Comparison of ENCODE assay signal across 8 cellular contexts in the genomic region with DNA sequence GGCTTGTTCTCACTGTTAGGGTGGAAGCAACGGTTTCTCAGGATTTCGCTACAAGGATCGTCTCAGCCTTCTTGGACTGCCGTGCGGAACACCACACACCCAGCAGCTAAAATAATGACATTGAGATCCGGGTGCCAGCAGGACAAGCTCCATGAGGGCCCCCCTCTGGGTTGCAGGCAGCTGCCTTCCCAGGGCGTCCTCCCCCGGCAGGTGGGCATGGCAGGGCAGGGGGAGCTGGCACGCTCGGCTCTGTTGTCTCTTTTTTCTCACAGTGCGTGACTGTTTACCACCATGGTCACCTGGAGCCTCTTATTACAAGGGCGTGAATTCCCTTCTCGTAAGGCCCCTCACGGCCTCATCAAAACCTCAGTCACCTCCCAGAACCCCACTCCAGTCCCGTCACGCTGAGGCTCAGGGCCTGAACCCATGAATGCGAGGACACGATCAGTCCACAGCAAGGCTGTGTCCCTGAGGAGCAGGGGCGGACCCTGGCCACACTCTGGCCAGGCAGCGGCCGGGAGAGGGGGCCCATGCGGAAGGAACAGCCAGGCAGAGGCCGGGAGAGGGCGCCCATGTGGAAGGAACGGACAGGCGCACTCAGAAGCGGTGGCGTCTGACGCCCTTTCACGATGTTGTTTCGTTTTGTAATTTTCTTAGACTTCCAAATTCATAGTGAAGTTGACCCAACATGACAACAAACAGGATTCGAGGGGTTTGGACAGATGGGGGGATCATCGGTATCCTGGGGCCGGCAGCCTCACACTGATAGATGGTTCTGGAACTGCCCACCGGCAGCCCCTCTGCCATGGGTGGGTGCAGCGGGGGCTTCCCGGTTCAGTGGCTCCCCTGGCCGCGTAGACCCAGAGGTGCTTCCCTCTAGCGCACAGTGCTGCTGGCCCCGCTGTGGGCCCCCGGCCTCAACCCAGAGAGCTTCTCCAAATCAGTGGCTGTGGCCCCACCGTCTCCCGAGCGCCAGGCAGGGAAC. TPM values are rescaled to one million over a fixed set of nuclear protein-coding genes. Genes with fewer than 3 reads are reported as not detected.
DNase-seq lines count a peak whose midpoint lies in the region; ATAC-seq, FAIRE-seq and TF ChIP-seq lines count a peak whose summit lies in the region.

No MANE protein-coding gene starts in this region.

- H3K27me3 ChIP-seq in DND-41 (ENCODE audit: insufficient read depth, low read length, poor library complexity), result peaks cover 10% of the 10 kb centered on the region
- peaks cover 19% of the 10 kb centered on the region; the same call in 1 of the 2 replicates for H3K27me3 ChIP-seq in IMR-90 (ENCODE audit: control insufficient read depth, insufficient read depth, low read length)
- H3K27me3 ChIP-seq in mammary epithelial cell (ENCODE audit: insufficient read depth, low read length), result peaks cover 20% of the 10 kb centered on the region
- H3K27me3 ChIP-seq in small intestine (ENCODE audit: control insufficient read depth in 2 of 2, insufficient read depth in 2 of 2, low read length in 2 of 2), result peaks cover 2 to 4% of the 10 kb centered on the region in 2 donors

- 0 out of 2 replicates have a peak overlapping the region, but pooled peaks have one; percentile 51 for H3K23ac ChIP-seq in IMR-90 (ENCODE audit: low read depth, low read length)

- H4K91ac ChIP-seq in IMR-90 (ENCODE audit: insufficient read depth, low read depth, low read length), result no peak overlapping the region; the same call in 1 of the 2 replicates

- H2BK20ac ChIP-seq in IMR-90 (ENCODE audit: low read depth, low read length), result no peak overlapping the region

- 0 out of 2 replicates have a peak, but pooled peaks cover 7% of the 10 kb centered on the region for H3K9me1 ChIP-seq in IMR-90 (ENCODE audit: insufficient read depth, low read length)

- CTCF ChIA-PET in IMR-90 (lab: Yijun Ruan, JAX) (interaction anchor here (0.9 to 1.4 kb wide), 2 partner anchors 14 to 15 kb away, joined by 3 to 7 read pairs; no protein-coding TSS in a partner anchor), mammary epithelial cell (lab: Charles Lee; ENCODE audit: low non-redundant PET) (no interaction called here)

- H3K4me3 ChIP-seq in DND-41 (ENCODE audit: low read depth in 1 of 2, low read length in 2 of 2), result peak overlapping the region in 1 of 2 experiments; percentile 39; a peak in 1 of 4 replicates
- H3K4me3 ChIP-seq in IMR-90 (ENCODE audit: insufficient read depth, low read depth, low read length), result peak overlapping the region; percentile 34
- peak overlapping the region; percentile 49 to 52 (median 50) for H3K4me3 ChIP-seq in mammary epithelial cell (replicated peaks in 1 of 3; ENCODE audit: insufficient read depth in 1 of 3, low read depth in 2 of 3, low read length in 3 of 3)
- H3K4me3 ChIP-seq in small intestine (ENCODE audit: low read depth in 1 of 2, low read length in 2 of 2), result peak overlapping the region in 1 of 2 donors; percentile 13

- peak; percentile 73 for TF ChIP-seq RAD21 in IMR-90 (IDR thresholded peaks at IDR 0.05; ENCODE audit: low read length)

- H3K36me3 ChIP-seq in DND-41 (ENCODE audit: insufficient read depth, low read length) (no peaks in the 10 kb centered on the region), IMR-90 (ENCODE audit: control insufficient read depth, insufficient read depth, low read length) (no peaks in the 10 kb centered on the region), mammary epithelial cell (ENCODE audit: insufficient read depth, low read length) (no peaks in the 10 kb centered on the region), small intestine (ENCODE audit: control insufficient read depth in 2 of 2, insufficient read depth in 2 of 2, low read length in 2 of 2) (no peaks in the 10 kb centered on the region)

- peak; percentile 59 for TF ChIP-seq CTCF in DND-41 (IDR thresholded peaks at IDR 0.05; ENCODE audit: borderline replicate concordance, extremely low read depth, low read length, poor library complexity, severe bottlenecking)
- peak; percentile 82 for TF ChIP-seq CTCF in IMR-90 (conservative IDR thresholded peaks at IDR 0.05; ENCODE audit: low read depth, low read length)
- peak; percentile 47 to 80 for TF ChIP-seq CTCF in mammary epithelial cell (conservative IDR thresholded peaks at IDR 0.05 in 1 of 2, IDR thresholded peaks at IDR 0.05 in 1 of 2; ENCODE audit: extremely low read depth in 1 of 2, insufficient read depth in 1 of 2, low read depth in 1 of 2, low read length in 2 of 2)

- H4K5ac ChIP-seq in IMR-90 (ENCODE audit: low read depth, low read length), result no peak overlapping the region

- peak overlapping the region; percentile 68; the same call in 1 of the 2 replicates for H3K4ac ChIP-seq in IMR-90 (ENCODE audit: low read depth, low read length)

- in situ Hi-C loops in IMR-90 (cut with MboI; ENCODE audit: low sequenced_read_pairs) (no loop called here), mammary epithelial cell (cut with MboI; ENCODE audit: low sequenced_read_pairs in 2 of 2) (loop anchor here (25.0 kb wide), 1 partner anchor 438 kb away; no protein-coding TSS in a partner anchor)

- H2AFZ ChIP-seq in DND-41 (ENCODE audit: low read depth, low read length) (0 out of 2 replicates have a peak overlapping the region, but pooled peaks have one; percentile 13), IMR-90 (replicated peaks; ENCODE audit: low read length, poor library complexity) (peak overlapping the region; percentile 92), mammary epithelial cell (ENCODE audit: low read depth, low read length) (peak overlapping the region; percentile 86)

- peak overlapping the region; percentile 93 for H3K14ac ChIP-seq in IMR-90 (replicated peaks; ENCODE audit: low read depth, low read length)

- BruUV-seq in IMR-90 (replicated peaks; lab: Mats Ljungman, UMichigan), result no TSS peak
- no TSS peak for BruUV-seq in mammary epithelial cell (replicated peaks; lab: Mats Ljungman, UMichigan)

- FAIRE-seq in small intestine (lab: Jason Lieb, UNC), result no peak

- 0 out of 2 replicates have a peak overlapping the region, but pooled peaks have one; percentile 43 for H2AK5ac ChIP-seq in IMR-90 (ENCODE audit: low read depth, low read length)

- H2BK5ac ChIP-seq in IMR-90 (ENCODE audit: low read depth, low read length, poor library complexity, severe bottlenecking), result no peak overlapping the region

- peak overlapping the region in 1 of 2 experiments; percentile 83; a peak in 2 of 4 replicates for H4K8ac ChIP-seq in IMR-90 (ENCODE audit: low read depth in 2 of 2, low read length in 2 of 2)

- no peak for TF ChIP-seq POLR2A in IMR-90 (IDR thresholded peaks at IDR 0.05; ENCODE audit: low read depth, low read length)

- H3K79me2 ChIP-seq in DND-41 (ENCODE audit: insufficient read depth, low read length), result no peaks in the 10 kb centered on the region
- no peaks in the 10 kb centered on the region for H3K79me2 ChIP-seq in mammary epithelial cell (ENCODE audit: insufficient read depth, low read length)

- H3K79me1 ChIP-seq in IMR-90 (ENCODE audit: low read depth in 1 of 2, low read length in 2 of 2), result no peaks in the 10 kb centered on the region

- 42% methylated on average over 16 of the region's 45 CpGs; no CpG with 5 or more reads in 1 of the 2 experiments for WGBS in IMR-90 (ENCODE audit: extremely low coverage in 2 of 2, insufficient read length in 1 of 2), 2 experiments
- 24% methylated on average over 35 of the region's 45 CpGs for WGBS in mammary epithelial cell (ENCODE audit: low coverage, missing lambda C conversion rate)
- WGBS in small intestine, 3 donors, result 20 to 29% (median 20%) methylated on average over 43 to 45 of the region's 45 CpGs

- POLR2A ChIA-PET in IMR-90 (lab: Charles Lee; ENCODE audit: unreplicated experiment), result no interaction called here

- dilution Hi-C loops in IMR-90 (cut with HindIII; ENCODE audit: low sequenced_read_pairs, unreplicated experiment) (no loop called here), mammary epithelial cell (cut with HindIII; ENCODE audit: low sequenced_read_pairs) (loop anchor here (5.0 kb wide), 2 partner anchors 43 to 163 kb away; no protein-coding TSS in a partner anchor)

- intact Hi-C loops in IMR-90 (cut with micrococcal nuclease), result loop anchor here (1.0 kb wide), 2 partner anchors 15 to 38 kb away; no protein-coding TSS in a partner anchor
- intact Hi-C loops in mammary epithelial cell (cut with micrococcal nuclease), result loop anchor here (1.0 kb wide), 1 partner anchor 15 kb away; no protein-coding TSS in a partner anchor

- ATAC-seq in DND-41 (ENCODE audit: insufficient read depth, low read depth), result peak; percentile 33; the same call in 2 of the 3 replicates
- ATAC-seq in IMR-90 (ENCODE audit: low read depth), result peak; percentile 83
- ATAC-seq in HG03159 (IDR thresholded peaks at IDR 0.05; ENCODE audit: unreplicated experiment), result no peak
- no peak for ATAC-seq in GM19455 (IDR thresholded peaks at IDR 0.05; ENCODE audit: unreplicated experiment)

- H3K9me3 ChIP-seq in DND-41 (ENCODE audit: insufficient read depth, low read length, severe bottlenecking) (no peaks in the 10 kb centered on the region), IMR-90 (ENCODE audit: control insufficient read depth, insufficient read depth, low read length) (no peaks in the 10 kb centered on the region), mammary epithelial cell (replicated peaks; ENCODE audit: insufficient read depth, low read length) (no peaks in the 10 kb centered on the region), small intestine (ENCODE audit: control insufficient read depth, low read depth) (no peaks in the 10 kb centered on the region)

- H3K9ac ChIP-seq in DND-41 (ENCODE audit: low read depth, low read length), result peak overlapping the region; percentile 27
- peak overlapping the region; percentile 37; the same call in 1 of the 2 replicates for H3K9ac ChIP-seq in IMR-90 (ENCODE audit: low read depth, low read length)
- H3K9ac ChIP-seq in mammary epithelial cell (ENCODE audit: insufficient read depth, low read length), result no peak overlapping the region

- no peak overlapping the region for H2BK15ac ChIP-seq in IMR-90 (ENCODE audit: low read depth, low read length)

- H3K4me1 ChIP-seq in DND-41 (ENCODE audit: insufficient read depth, low read length) (peaks cover 25% of the 10 kb centered on the region), IMR-90 (ENCODE audit: control insufficient read depth, insufficient read depth, low read length) (peaks cover 11% of the 10 kb centered on the region; the same call in 1 of the 2 replicates), mammary epithelial cell (ENCODE audit: insufficient read depth, low read length) (peaks cover 9% of the 10 kb centered on the region), small intestine (ENCODE audit: control insufficient read depth in 2 of 2, insufficient read depth in 1 of 2, low read depth in 1 of 2, low read length in 1 of 2) (no peaks in the 10 kb centered on the region)

- H3K18ac ChIP-seq in IMR-90 (ENCODE audit: low read depth, low read length), result no peak overlapping the region; the same call in 1 of the 2 replicates

- peak; percentile 30 for DNase-seq in DND-41
- DNase-seq in IMR-90, result peak; percentile 61
- DNase-seq in RPMI8226, result peak; percentile 74
- peak; percentile 53 for DNase-seq in mammary epithelial cell
- peak; percentile 54 for DNase-seq in inferior parietal cortex (ENCODE audit: extremely low spot score)
- peak; percentile 53 for DNase-seq in small intestine

- peaks cover 5% of the 10 kb centered on the region for H4K20me1 ChIP-seq in DND-41 (ENCODE audit: insufficient read depth, low read length)
- H4K20me1 ChIP-seq in IMR-90 (ENCODE audit: insufficient read depth, low read length), result peaks cover 2% of the 10 kb centered on the region; the same call in 1 of the 2 replicates
- H4K20me1 ChIP-seq in mammary epithelial cell (ENCODE audit: insufficient read depth, low read length), result no peaks in the 10 kb centered on the region

- H3K4me2 ChIP-seq in DND-41 (ENCODE audit: insufficient read depth, low read length) (peak overlapping the region; percentile 52), IMR-90 (ENCODE audit: low read depth, low read length) (peak overlapping the region; percentile 53), mammary epithelial cell (ENCODE audit: insufficient read depth, low read depth, low read length) (peak overlapping the region; percentile 88)

- no peak overlapping the region for H3K56ac ChIP-seq in IMR-90 (ENCODE audit: extremely low read depth, insufficient read depth, low read length)

- H3K27ac ChIP-seq in DND-41 (ENCODE audit: low read length) (no peak overlapping the region), IMR-90 (ENCODE audit: insufficient read depth, low read length) (no peak overlapping the region), mammary epithelial cell (ENCODE audit: insufficient read depth, low read depth, low read length) (no peak overlapping the region), small intestine (ENCODE audit: low read depth in 1 of 2, low read length in 1 of 2) (peak overlapping the region in 1 of 2 donors; percentile 64)

- peak overlapping the region; percentile 61 for H2BK120ac ChIP-seq in IMR-90 (ENCODE audit: low read depth, low read length)

- peak overlapping the region; percentile 82 for H2AK9ac ChIP-seq in IMR-90 (replicated peaks; ENCODE audit: low read depth, low read length, poor library complexity)

RNA-seq across cellular contexts. Expression of gene LRCOL1, which starts 10.0 kb away (rescaled TPM):
- total RNA-seq in IMR-90 (2012; rRNA removed), result 0.28 TPM in 1 of 2 replicates, not detected in the other
- 0.90 and 1.0 TPM in 2 replicates for polyA plus RNA-seq in IMR-90 (2012; rRNA removed)
- polyA plus RNA-seq in IMR-90 (2012; cell fraction: cytosol; rRNA removed), result 0.25 and 0.70 TPM in 2 replicates
- polyA plus RNA-seq in IMR-90 (2012; cell fraction: nucleus; rRNA removed; ENCODE audit: low replicate concordance), result 4.5 and 8.7 TPM in 2 replicates
- total RNA-seq in mammary epithelial cell, result not detected
- polyA plus RNA-seq in mammary epithelial cell, result not detected
- polyA minus RNA-seq in mammary epithelial cell, result not detected
- polyA plus RNA-seq in small intestine, result under 1 TPM in 1 of 3 donors, not detected in 2; 0.85 TPM

RNA-seq across cellular contexts. Expression of gene P2RX2, which starts 18.2 kb away (rescaled TPM):
- total RNA-seq in IMR-90 (2012; rRNA removed), result not detected in 2 replicates
- not detected in 2 replicates for polyA plus RNA-seq in IMR-90 (2012; rRNA removed)
- polyA plus RNA-seq in IMR-90 (2012; cell fraction: cytosol; rRNA removed), result not detected in 2 replicates
- not detected in 2 replicates for polyA plus RNA-seq in IMR-90 (2012; cell fraction: nucleus; rRNA removed; ENCODE audit: low replicate concordance)
- total RNA-seq in mammary epithelial cell, result not detected
- not detected for polyA plus RNA-seq in mammary epithelial cell
- not detected for polyA minus RNA-seq in mammary epithelial cell
- polyA plus RNA-seq in small intestine, result 1 to 10 TPM in 1 of 3 donors, not detected in 2; 1.9 TPM

Comparison
In these comparisons a context has a peak if more than half of its experiments do, and no peak if none do; other contexts are left out.
1. ATAC-seq: peak in DND-41 (single experiment) and IMR-90 (single experiment); none in HG03159 (single experiment) and GM19455 (single experiment).
2. H2AFZ ChIP-seq: peak in every context shown above with its lines; median percentile 92 in IMR-90; 86 in mammary epithelial cell; 13 in DND-41.
3. Peak in every context shown above with its lines, with median percentiles within 50 percentile points of each other: DNase-seq, H3K4me2 ChIP-seq and CTCF ChIP-seq.